In the genomic region with DNA sequence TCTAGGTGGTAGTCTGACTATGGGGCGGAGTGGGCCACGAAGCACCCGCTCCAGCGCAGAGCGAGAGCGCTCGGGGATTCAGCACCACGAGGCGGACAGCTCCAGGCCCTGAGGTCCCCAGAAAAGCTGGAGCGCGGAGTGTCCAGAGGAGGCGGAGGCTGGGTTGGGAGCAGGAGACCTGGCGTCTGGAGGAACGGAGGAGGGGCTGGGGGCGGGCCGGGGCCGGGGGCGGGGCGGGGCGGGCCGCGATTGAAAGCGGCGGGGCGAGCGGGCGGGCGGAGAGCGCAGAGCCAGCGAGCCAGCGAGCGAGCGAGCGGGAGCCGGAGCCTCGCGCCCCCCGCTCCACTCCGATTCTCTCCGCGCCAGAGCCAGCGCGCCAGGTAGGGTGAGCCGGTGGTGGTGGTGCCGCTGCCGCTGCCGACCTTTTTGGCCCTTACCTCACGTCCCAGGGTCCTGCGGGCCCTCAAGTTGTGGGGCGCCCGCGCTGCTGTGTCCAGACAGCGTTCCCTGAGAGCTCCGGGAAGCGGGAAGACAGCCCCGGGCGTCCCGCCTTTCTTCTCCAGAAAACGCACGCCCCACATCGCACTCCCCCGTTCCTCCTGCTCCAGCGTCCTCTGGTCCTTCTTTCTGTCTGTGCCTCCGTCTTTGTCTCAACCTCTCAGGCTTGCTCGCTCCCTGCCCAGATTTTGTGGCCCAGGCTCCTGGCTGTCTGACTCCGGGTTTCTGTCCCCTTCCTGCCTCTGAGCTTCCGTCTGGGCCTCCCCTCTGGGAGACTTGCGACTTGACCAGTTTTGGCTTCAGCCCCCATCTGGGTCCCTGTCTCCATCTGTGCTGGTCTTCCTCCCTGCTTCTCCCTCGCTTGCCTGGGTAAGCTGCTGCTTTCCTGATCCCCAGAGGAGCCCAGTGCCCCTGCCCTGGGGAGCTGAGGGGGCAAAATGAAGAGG, we compare ENCODE assay signal across 1 cellular context.
TF ChIP-seq lines count a peak whose summit lies in the region.

Gene GRM2, plus strand, starts transcription at position 281 of the 944 bp plus-strand sequence. CDS start 1,916 bp downstream, outside the sequence.

TF ChIP-seq in HepG2, 621 proteins besides CTCF, POLR2A, EP300 and RAD21 (continued from another document and continues in another):
- TF ChIP-seq, protein P1, sequence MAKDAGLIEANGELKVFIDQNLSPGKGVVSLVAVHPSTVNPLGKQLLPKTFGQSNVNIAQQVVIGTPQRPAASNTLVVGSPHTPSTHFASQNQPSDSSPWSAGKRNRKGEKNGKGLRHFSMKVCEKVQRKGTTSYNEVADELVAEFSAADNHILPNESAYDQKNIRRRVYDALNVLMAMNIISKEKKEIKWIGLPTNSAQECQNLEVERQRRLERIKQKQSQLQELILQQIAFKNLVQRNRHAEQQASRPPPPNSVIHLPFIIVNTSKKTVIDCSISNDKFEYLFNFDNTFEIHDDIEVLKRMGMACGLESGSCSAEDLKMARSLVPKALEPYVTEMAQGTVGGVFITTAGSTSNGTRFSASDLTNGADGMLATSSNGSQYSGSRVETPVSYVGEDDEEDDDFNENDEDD (CRISPR knock-in tag; IDR thresholded peaks at IDR 0.05; ENCODE audit: borderline replicate concordance): peak; percentile 40; the same call in 1 of the 2 replicates
- TF ChIP-seq TERF1 (CRISPR knock-in tag; IDR thresholded peaks at IDR 0.05) (no peak), CCDC6 (CRISPR knock-in tag; IDR thresholded peaks at IDR 0.05) (peak; percentile 67), NFRKB (IDR thresholded peaks at IDR 0.05) (no peak), AGO2 (optimal IDR thresholded peaks at IDR 0.05; ENCODE audit: low read depth, low read length) (peak; percentile 46), TOE1 (CRISPR knock-in tag; IDR thresholded peaks at IDR 0.05) (peak; percentile 77; the same call in 1 of the 2 replicates), ZBTB21 (CRISPR knock-in tag; IDR thresholded peaks at IDR 0.05) (peak; percentile 74; the same call in 1 of the 2 replicates), PRDM15 (CRISPR knock-in tag; IDR thresholded peaks at IDR 0.05) (peak; percentile 97), ZBTB20 (CRISPR knock-in tag; IDR thresholded peaks at IDR 0.05; ENCODE audit: borderline replicate concordance, low read depth) (peak; percentile 67; the same call in 1 of the 2 replicates), MTA3 (CRISPR knock-in tag; IDR thresholded peaks at IDR 0.05) (0 out of 2 replicates have a peak, but pooled peaks have one; percentile 57), MTF1 (CRISPR knock-in tag; IDR thresholded peaks at IDR 0.05) (no peak), FOSL2 (CRISPR knock-in tag; IDR thresholded peaks at IDR 0.05) (peak; percentile 46), SP4 (CRISPR knock-in tag; IDR thresholded peaks at IDR 0.05) (peak; percentile 38; the same call in 1 of the 2 replicates), ZNF781 (CRISPR knock-in tag; IDR thresholded peaks at IDR 0.05; ENCODE audit: borderline replicate concordance, not compliant biosample characterization) (peak; percentile 63), MXD4 (CRISPR knock-in tag; IDR thresholded peaks at IDR 0.05) (peak; percentile 71; the same call in 1 of the 2 replicates), ZFY (CRISPR knock-in tag; IDR thresholded peaks at IDR 0.05) (no peak), ZIK1 (CRISPR knock-in tag; IDR thresholded peaks at IDR 0.05; ENCODE audit: borderline replicate concordance, low read depth) (peak; percentile 58; the same call in 1 of the 2 replicates), GABPB1 (CRISPR knock-in tag; IDR thresholded peaks at IDR 0.05) (peak; percentile 37; the same call in 1 of the 2 replicates), STAT5B (CRISPR knock-in tag; IDR thresholded peaks at IDR 0.05) (peak; percentile 97), TGIF2 (CRISPR knock-in tag; IDR thresholded peaks at IDR 0.05) (peak; percentile 95), TFAP4 (IDR thresholded peaks at IDR 0.05; ENCODE audit: borderline replicate concordance, low read depth) (no peak; the same call in 1 of the 2 replicates), ZNF672 (CRISPR knock-in tag; IDR thresholded peaks at IDR 0.05) (no peak), HOXA3 (CRISPR knock-in tag; IDR thresholded peaks at IDR 0.05) (peak; percentile 48; the same call in 1 of the 2 replicates), CREM (IDR thresholded peaks at IDR 0.05) (no peak), CREM (CRISPR knock-in tag; IDR thresholded peaks at IDR 0.05) (peak; percentile 39; the same call in 1 of the 2 replicates), ZNF891 (CRISPR knock-in tag; IDR thresholded peaks at IDR 0.05) (peak; percentile 67; the same call in 1 of the 2 replicates), CBX5 (CRISPR knock-in tag; IDR thresholded peaks at IDR 0.05; ENCODE audit: borderline replicate concordance) (0 out of 2 replicates have a peak, but pooled peaks have one; percentile 28), ZSCAN31 (CRISPR knock-in tag; IDR thresholded peaks at IDR 0.05; ENCODE audit: low read depth) (no peak), RARA (CRISPR knock-in tag; IDR thresholded peaks at IDR 0.05) (peak; percentile 76), ZFX (CRISPR knock-in tag; IDR thresholded peaks at IDR 0.05; ENCODE audit: low read depth) (peak; percentile 28; the same call in 1 of the 2 replicates), BATF2 (CRISPR knock-in tag; IDR thresholded peaks at IDR 0.05) (peak; percentile 84), NFKB2 (CRISPR knock-in tag; IDR thresholded peaks at IDR 0.05; ENCODE audit: borderline replicate concordance) (peak; percentile 84; the same call in 1 of the 2 replicates), SMC3 (IDR thresholded peaks at IDR 0.05; ENCODE audit: low read length) (no peak), DNMT3B (CRISPR knock-in tag; conservative IDR thresholded peaks at IDR 0.05) (peak; percentile 77; the same call in 1 of the 2 replicates), MAFF (IDR thresholded peaks at IDR 0.05; ENCODE audit: low read depth, low read length) (no peak)
- TF ChIP-seq, protein P2, sequence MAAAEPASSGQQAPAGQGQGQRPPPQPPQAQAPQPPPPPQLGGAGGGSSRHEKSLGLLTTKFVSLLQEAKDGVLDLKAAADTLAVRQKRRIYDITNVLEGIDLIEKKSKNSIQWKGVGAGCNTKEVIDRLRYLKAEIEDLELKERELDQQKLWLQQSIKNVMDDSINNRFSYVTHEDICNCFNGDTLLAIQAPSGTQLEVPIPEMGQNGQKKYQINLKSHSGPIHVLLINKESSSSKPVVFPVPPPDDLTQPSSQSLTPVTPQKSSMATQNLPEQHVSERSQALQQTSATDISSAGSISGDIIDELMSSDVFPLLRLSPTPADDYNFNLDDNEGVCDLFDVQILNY (CRISPR knock-in tag; conservative IDR thresholded peaks at IDR 0.05): peak; percentile 64; the same call in 1 of the 2 replicates
- TF ChIP-seq, protein P3, sequence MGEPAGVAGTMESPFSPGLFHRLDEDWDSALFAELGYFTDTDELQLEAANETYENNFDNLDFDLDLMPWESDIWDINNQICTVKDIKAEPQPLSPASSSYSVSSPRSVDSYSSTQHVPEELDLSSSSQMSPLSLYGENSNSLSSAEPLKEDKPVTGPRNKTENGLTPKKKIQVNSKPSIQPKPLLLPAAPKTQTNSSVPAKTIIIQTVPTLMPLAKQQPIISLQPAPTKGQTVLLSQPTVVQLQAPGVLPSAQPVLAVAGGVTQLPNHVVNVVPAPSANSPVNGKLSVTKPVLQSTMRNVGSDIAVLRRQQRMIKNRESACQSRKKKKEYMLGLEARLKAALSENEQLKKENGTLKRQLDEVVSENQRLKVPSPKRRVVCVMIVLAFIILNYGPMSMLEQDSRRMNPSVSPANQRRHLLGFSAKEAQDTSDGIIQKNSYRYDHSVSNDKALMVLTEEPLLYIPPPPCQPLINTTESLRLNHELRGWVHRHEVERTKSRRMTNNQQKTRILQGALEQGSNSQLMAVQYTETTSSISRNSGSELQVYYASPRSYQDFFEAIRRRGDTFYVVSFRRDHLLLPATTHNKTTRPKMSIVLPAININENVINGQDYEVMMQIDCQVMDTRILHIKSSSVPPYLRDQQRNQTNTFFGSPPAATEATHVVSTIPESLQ (CRISPR knock-in tag; conservative IDR thresholded peaks at IDR 0.05): peak; percentile 97
- TF ChIP-seq, protein P4, sequence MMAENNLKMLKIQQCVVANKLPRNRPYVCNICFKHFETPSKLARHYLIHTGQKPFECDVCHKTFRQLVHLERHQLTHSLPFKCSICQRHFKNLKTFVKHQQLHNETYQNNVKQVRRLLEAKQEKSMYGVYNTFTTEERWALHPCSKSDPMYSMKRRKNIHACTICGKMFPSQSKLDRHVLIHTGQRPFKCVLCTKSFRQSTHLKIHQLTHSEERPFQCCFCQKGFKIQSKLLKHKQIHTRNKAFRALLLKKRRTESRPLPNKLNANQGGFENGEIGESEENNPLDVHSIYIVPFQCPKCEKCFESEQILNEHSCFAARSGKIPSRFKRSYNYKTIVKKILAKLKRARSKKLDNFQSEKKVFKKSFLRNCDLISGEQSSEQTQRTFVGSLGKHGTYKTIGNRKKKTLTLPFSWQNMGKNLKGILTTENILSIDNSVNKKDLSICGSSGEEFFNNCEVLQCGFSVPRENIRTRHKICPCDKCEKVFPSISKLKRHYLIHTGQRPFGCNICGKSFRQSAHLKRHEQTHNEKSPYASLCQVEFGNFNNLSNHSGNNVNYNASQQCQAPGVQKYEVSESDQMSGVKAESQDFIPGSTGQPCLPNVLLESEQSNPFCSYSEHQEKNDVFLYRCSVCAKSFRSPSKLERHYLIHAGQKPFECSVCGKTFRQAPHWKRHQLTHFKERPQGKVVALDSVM (CRISPR knock-in tag; IDR thresholded peaks at IDR 0.05): 0 out of 2 replicates have a peak, but pooled peaks have one; percentile 13
- TF ChIP-seq, protein P5, sequence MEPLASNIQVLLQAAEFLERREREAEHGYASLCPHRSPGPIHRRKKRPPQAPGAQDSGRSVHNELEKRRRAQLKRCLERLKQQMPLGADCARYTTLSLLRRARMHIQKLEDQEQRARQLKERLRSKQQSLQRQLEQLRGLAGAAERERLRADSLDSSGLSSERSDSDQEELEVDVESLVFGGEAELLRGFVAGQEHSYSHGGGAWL (CRISPR knock-in tag; IDR thresholded peaks at IDR 0.05): peak; percentile 90; the same call in 1 of the 2 replicates
- TF ChIP-seq, protein P6, sequence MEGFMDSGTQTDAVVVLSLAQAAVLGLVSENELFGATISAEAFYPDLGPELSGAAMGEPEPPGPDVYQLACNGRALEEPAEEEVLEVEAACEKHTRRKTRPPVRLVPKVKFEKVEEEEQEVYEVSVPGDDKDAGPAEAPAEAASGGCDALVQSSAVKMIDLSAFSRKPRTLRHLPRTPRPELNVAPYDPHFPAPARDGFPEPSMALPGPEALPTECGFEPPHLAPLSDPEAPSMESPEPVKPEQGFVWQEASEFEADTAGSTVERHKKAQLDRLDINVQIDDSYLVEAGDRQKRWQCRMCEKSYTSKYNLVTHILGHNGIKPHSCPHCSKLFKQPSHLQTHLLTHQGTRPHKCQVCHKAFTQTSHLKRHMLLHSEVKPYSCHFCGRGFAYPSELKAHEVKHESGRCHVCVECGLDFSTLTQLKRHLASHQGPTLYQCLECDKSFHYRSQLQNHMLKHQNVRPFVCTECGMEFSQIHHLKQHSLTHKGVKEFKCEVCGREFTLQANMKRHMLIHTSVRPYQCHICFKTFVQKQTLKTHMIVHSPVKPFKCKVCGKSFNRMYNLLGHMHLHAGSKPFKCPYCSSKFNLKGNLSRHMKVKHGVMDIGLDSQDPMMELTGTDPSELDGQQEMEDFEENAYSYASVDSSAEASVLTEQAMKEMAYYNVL (CRISPR knock-in tag; IDR thresholded peaks at IDR 0.05; ENCODE audit: borderline replicate concordance): 0 out of 2 replicates have a peak, but pooled peaks have one; percentile 35
- TF ChIP-seq, protein P7, sequence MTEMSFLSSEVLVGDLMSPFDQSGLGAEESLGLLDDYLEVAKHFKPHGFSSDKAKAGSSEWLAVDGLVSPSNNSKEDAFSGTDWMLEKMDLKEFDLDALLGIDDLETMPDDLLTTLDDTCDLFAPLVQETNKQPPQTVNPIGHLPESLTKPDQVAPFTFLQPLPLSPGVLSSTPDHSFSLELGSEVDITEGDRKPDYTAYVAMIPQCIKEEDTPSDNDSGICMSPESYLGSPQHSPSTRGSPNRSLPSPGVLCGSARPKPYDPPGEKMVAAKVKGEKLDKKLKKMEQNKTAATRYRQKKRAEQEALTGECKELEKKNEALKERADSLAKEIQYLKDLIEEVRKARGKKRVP (CRISPR knock-in tag; IDR thresholded peaks at IDR 0.05): 0 out of 4 replicates have a peak, but pooled peaks of 1 of the 2 experiments have one; percentile 28
